Comparison of ENCODE assay signal across 25 cellular contexts in the genomic region with DNA sequence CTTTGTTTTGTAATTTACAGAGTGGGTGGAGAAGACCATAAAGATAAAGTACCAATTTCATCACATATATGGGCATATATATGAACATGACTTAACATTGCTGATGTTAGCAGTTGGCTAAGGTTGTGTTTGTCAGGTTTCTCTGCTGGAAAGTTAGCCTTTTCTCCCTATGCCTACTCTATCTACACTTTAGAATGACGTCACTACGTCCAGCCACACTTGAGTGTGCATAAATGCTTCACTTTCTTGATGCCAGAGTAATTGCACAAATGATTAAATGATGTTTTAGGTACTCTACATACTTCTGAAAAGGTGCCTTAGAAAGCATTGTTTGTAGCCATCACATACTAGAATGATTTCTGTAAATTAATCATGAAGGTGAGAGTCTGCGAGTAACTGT.
"Had no signal": no experiment of that assay in that cellular context is flagged by ENCODE, and none has a peak within 500 bp of the region (broad histone marks: within the 10 kb centered on the region; RNA-seq: fewer than 3 reads in every experiment).

No MANE protein-coding gene starts in this region.

- H3K36me3 ChIP-seq: colonic mucosa, esophagus muscularis mucosa, esophagus squamous epithelium, gastrocnemius medialis, gastroesophageal sphincter, heart left ventricle, heart right ventricle had no signal

- H3K4me1 ChIP-seq: colonic mucosa, esophagus muscularis mucosa, esophagus squamous epithelium, foreskin keratinocyte, gastrocnemius medialis, gastroesophageal sphincter, heart left ventricle, heart right ventricle had no signal

- H3K4me3 ChIP-seq: colonic mucosa, coronary artery, dorsolateral prefrontal cortex, esophagus muscularis mucosa, esophagus squamous epithelium, gastrocnemius medialis, gastroesophageal sphincter, heart left ventricle, heart right ventricle had no signal

- FAIRE-seq: frontal cortex had no signal

- H3K27ac ChIP-seq: colonic mucosa, coronary artery, dorsolateral prefrontal cortex, epithelial cell of prostate, esophagus muscularis mucosa, esophagus squamous epithelium, foreskin keratinocyte, gastrocnemius medialis, gastroesophageal sphincter, heart left ventricle, heart right ventricle had no signal

- H3K9me3 ChIP-seq: colonic mucosa, esophagus squamous epithelium, gastrocnemius medialis, gastroesophageal sphincter had no signal

- H3K27me3 ChIP-seq: colonic mucosa, esophagus muscularis mucosa, esophagus squamous epithelium, foreskin keratinocyte, gastrocnemius medialis, gastroesophageal sphincter, heart left ventricle, heart right ventricle had no signal

- ATAC-seq: effector memory CD8-positive, alpha-beta T cell; esophagus mucosa; foreskin keratinocyte; gastrocnemius medialis; gastroesophageal sphincter; heart left ventricle; heart right ventricle had no signal

- DNase-seq: colonic mucosa; cortex of kidney; dermis blood vessel endothelial cell; dorsolateral prefrontal cortex; effector CD4-positive, alpha-beta T cell; effector CD8-positive, alpha-beta T cell; effector memory CD4-positive, alpha-beta T cell; effector memory CD8-positive, alpha-beta T cell; endodermal cell; erythroblast; esophagus squamous epithelium; foreskin fibroblast; foreskin keratinocyte; foreskin melanocyte; gastrocnemius medialis; glutamatergic neuron; head of caudate nucleus; heart left ventricle; heart right ventricle had no signal
